Comparison of ENCODE assay signal across 15 cellular contexts in the genomic region with DNA sequence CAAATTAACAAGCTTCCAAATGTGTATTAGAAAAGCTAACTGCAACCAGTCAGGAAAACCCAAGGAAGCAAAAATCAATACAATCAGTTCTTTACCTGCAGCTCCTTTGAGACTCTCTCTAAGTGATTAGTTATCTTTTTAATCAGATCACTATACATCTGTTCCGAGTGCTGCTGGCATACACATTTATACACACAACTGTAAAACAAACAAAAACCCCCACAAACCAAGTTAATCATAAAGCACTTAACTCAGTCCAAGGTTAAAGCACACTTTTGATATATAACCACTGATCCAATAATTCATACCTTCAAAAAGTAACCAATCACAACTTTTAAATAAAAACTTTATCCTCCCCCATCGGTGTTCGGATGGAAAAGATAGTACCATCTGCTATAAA.
A peak's percentile ranks its signal among the peaks of the same experiment; 100 is the strongest.
DNase-seq lines count a peak whose midpoint lies in the region; FAIRE-seq and TF ChIP-seq lines count a peak whose summit lies in the region.
"Had no signal": no experiment of that assay in that cellular context is flagged by ENCODE, and none has a peak within 500 bp of the region (broad histone marks: within the 10 kb centered on the region; RNA-seq: fewer than 3 reads in every experiment).

No MANE protein-coding gene starts in this region.

- peak overlapping the region; percentile 12 for H3K27ac Mint-ChIP-seq in T-helper 1 cell treated with Interleukin-12 subunit alpha and Interleukin-12 subunit beta and Interleukin-4 antibody, amounts not matched to agents 30 μg/mL and 1 μg/mL, for 36 hours
- H3K27ac Mint-ChIP-seq: nephron progenitor cell had no signal

- no peak overlapping the region for H3K4me3 Mint-ChIP-seq in T-helper 1 cell treated with Interleukin-12 subunit alpha and Interleukin-12 subunit beta and Interleukin-4 antibody, amounts not matched to agents 30 μg/mL and 1 μg/mL, for 36 hours
- H3K4me3 Mint-ChIP-seq: nephron progenitor cell had no signal

- H3K36me3 ChIP-seq in neutrophil: no peaks in the 10 kb centered on the region
- H3K36me3 ChIP-seq: ascending aorta, thoracic aorta had no signal

- TF ChIP-seq POLR2A in H54 (IDR thresholded peaks at IDR 0.05; ENCODE audit: low read depth, low read length): no peak

- H3K4me3 ChIP-seq in HL-60 (replicated peaks; ENCODE audit: insufficient read depth, low read length): no peak overlapping the region
- H3K4me3 ChIP-seq in neutrophil (ENCODE audit: low read depth in 1 of 2, low read length in 1 of 2): peak overlapping the region; percentile 48 to 57
- H3K4me3 ChIP-seq: ascending aorta, thoracic aorta had no signal

- H3K4me1 Mint-ChIP-seq in T-helper 1 cell treated with Interleukin-12 subunit alpha and Interleukin-12 subunit beta and Interleukin-4 antibody, amounts not matched to agents 30 μg/mL and 1 μg/mL, for 36 hours (ENCODE audit: low read depth): peaks cover 41% of the 10 kb centered on the region

- no peaks in the 10 kb centered on the region for H3K9me3 ChIP-seq in neutrophil
- H3K9me3 ChIP-seq: ascending aorta, thoracic aorta had no signal

- no peak for FAIRE-seq in H54 (lab: Jason Lieb, UNC)
- FAIRE-seq: D721Med had no signal

- H3K27me3 Mint-ChIP-seq in T-helper 1 cell treated with Interleukin-12 subunit alpha and Interleukin-12 subunit beta and Interleukin-4 antibody, amounts not matched to agents 30 μg/mL and 1 μg/mL, for 36 hours (ENCODE audit: low read depth): no peaks in the 10 kb centered on the region

- peaks cover 8% of the 10 kb centered on the region for H3K36me3 Mint-ChIP-seq in T-helper 1 cell treated with Interleukin-12 subunit alpha and Interleukin-12 subunit beta and Interleukin-4 antibody, amounts not matched to agents 30 μg/mL and 1 μg/mL, for 36 hours (ENCODE audit: low read depth)

- TF ChIP-seq CTCF in HL-60 (IDR thresholded peaks at IDR 0.05; ENCODE audit: insufficient read depth, low read length) (no peak), neutrophil (IDR thresholded peaks at IDR 0.05) (no peak), GM13976 (IDR thresholded peaks at IDR 0.05; ENCODE audit: borderline replicate concordance, control extremely low read depth, extremely low read depth, insufficient read depth, missing control alignments) (no peak)

- H3K27me3 ChIP-seq in HL-60 (ENCODE audit: insufficient read depth, poor library complexity, severe bottlenecking) (no peaks in the 10 kb centered on the region), neutrophil (no peaks in the 10 kb centered on the region)
- H3K27me3 ChIP-seq: ascending aorta had no signal

- no peak for DNase-seq in T-helper 1 cell
- no peak for DNase-seq in HL-60 (ENCODE audit: low read depth in 1 of 2, low spot score in 1 of 2)
- DNase-seq in GM13976 (ENCODE audit: low spot score): no peak
- no peak for DNase-seq in H54 (ENCODE audit: insufficient read length, low spot score)
- DNase-seq in kidney glomerular epithelial cell (lab: John Stamatoyannopoulos, UW): no peak
- DNase-seq: 8988T, NCI-H1105 treated with DMSO at 0.1 percent for 48 hours, NCI-H524 treated with DMSO at 0.1 percent for 48 hours, nephron progenitor cell had no signal

- peaks cover 76 to 85% of the 10 kb centered on the region in 2 experiments for H3K4me1 ChIP-seq in neutrophil (ENCODE audit: control insufficient read depth in 1 of 2, insufficient read depth in 1 of 2, low read depth in 1 of 2, low read length in 1 of 2)

- H3K27ac ChIP-seq in HL-60 (replicated peaks) (peak overlapping the region; percentile 31), angular gyrus (ENCODE audit: low read depth, low read length) (peak overlapping the region; percentile 14), neutrophil (peak overlapping the region; percentile 99)
- H3K27ac ChIP-seq: thoracic aorta had no signal

- no peaks in the 10 kb centered on the region for H3K9me3 Mint-ChIP-seq in T-helper 1 cell treated with Interleukin-12 subunit alpha and Interleukin-12 subunit beta and Interleukin-4 antibody, amounts not matched to agents 30 μg/mL and 1 μg/mL, for 36 hours
- H3K9me3 Mint-ChIP-seq: nephron progenitor cell had no signal

- in situ Hi-C loops in GM13976 (cut with MboI; ENCODE audit: low sequenced_read_pairs, unreplicated experiment): loop anchor here (10.0 kb wide), 1 partner anchor 164 kb away; no protein-coding TSS in a partner anchor

Comparison
In these comparisons a context has a peak if more than half of its experiments do, and no peak if none do; other contexts are left out.
1. H3K27ac ChIP-seq: peak in every context shown above with its lines; median percentile 99 in neutrophil; 31 in HL-60; 14 in angular gyrus.